ENCODE assay signal across 17 cellular contexts in genomic region chr18:22176282-22176621, GRCh38. TPM values are rescaled to one million over a fixed set of nuclear protein-coding genes. Genes with fewer than 3 reads are reported as not detected.
DNase-seq lines count a peak whose midpoint lies in the region; ATAC-seq and TF ChIP-seq lines count a peak whose summit lies in the region.
"Had no signal": no experiment of that assay in that cellular context is flagged by ENCODE, and none has a peak within 500 bp of the region (broad histone marks: within the 10 kb centered on the region; RNA-seq: fewer than 3 reads in every experiment).

No MANE protein-coding gene starts in this region.

- peaks cover 80% of the 10 kb centered on the region for H3K36me3 Mint-ChIP-seq in endodermal cell (ENCODE audit: low read depth)
- H3K36me3 Mint-ChIP-seq in nephron (ENCODE audit: low read depth), result peaks cover 45% of the 10 kb centered on the region
- H3K36me3 Mint-ChIP-seq: memory B cell had no signal

- TF ChIP-seq EP300 in upper lobe of left lung (IDR thresholded peaks at IDR 0.05), result no peak

- no peaks in the 10 kb centered on the region for H3K9me3 ChIP-seq in adrenal gland (replicated peaks in 1 of 3)
- H3K9me3 ChIP-seq in endodermal cell (ENCODE audit: control insufficient read depth, low read length), result peaks cover 6% of the 10 kb centered on the region
- H3K9me3 ChIP-seq in upper lobe of left lung, result no peaks in the 10 kb centered on the region

- H3K27me3 ChIP-seq in adrenal gland (no peaks in the 10 kb centered on the region), endodermal cell (ENCODE audit: control insufficient read depth, insufficient read depth, low read length, poor library complexity, severe bottlenecking) (peaks cover 45% of the 10 kb centered on the region), upper lobe of left lung (peaks cover 0 to 2% (median 0%) of the 10 kb centered on the region in 4 donors)

- peaks cover 0 to 68% of the 10 kb centered on the region in 2 donors for H3K36me3 ChIP-seq in adrenal gland (replicated peaks in 1 of 2)
- H3K36me3 ChIP-seq in endodermal cell (ENCODE audit: control insufficient read depth, insufficient read depth, low read length), result peaks cover 93% of the 10 kb centered on the region
- peaks cover 0 to 27% (median 3%) of the 10 kb centered on the region in 4 donors for H3K36me3 ChIP-seq in upper lobe of left lung

- TF ChIP-seq POLR2A in adrenal gland (IDR thresholded peaks at IDR 0.05) (no peak), upper lobe of left lung (IDR thresholded peaks at IDR 0.05) (no peak)

- H3K27ac Mint-ChIP-seq in endodermal cell, result peak overlapping the region; percentile 82
- peak overlapping the region in 2 of 3 experiments; percentile 64 to 91 for H3K27ac Mint-ChIP-seq in nephron
- H3K27ac Mint-ChIP-seq: CD8-positive, alpha-beta memory T cell; memory B cell had no signal

- H3K9me3 Mint-ChIP-seq in endodermal cell (no peaks in the 10 kb centered on the region), nephron (peaks cover 4% of the 10 kb centered on the region)

- H3K9ac ChIP-seq in endodermal cell (ENCODE audit: extremely low read depth, low read length, poor library complexity, severe bottlenecking), result peak overlapping the region; percentile 99

- H3K27me3 Mint-ChIP-seq in endodermal cell (ENCODE audit: insufficient read depth), result peaks cover 50% of the 10 kb centered on the region
- H3K27me3 Mint-ChIP-seq in nephron (ENCODE audit: low read depth), result peaks cover 89% of the 10 kb centered on the region

- peaks cover 30 to 34% of the 10 kb centered on the region in 2 donors for H3K4me1 ChIP-seq in adrenal gland (replicated peaks in 1 of 2)
- peaks cover 3% of the 10 kb centered on the region for H3K4me1 ChIP-seq in endodermal cell (ENCODE audit: control insufficient read depth, insufficient read depth, low read length)
- peaks cover 11 to 48% (median 14%) of the 10 kb centered on the region in 4 donors for H3K4me1 ChIP-seq in upper lobe of left lung

- intact Hi-C loops in adrenal gland (cut with DNase I), result loop anchor here (10.0 kb wide), 3 partner anchors 169 to 529 kb away; no protein-coding TSS in a partner anchor

- peak overlapping the region; percentile 84 to 99 (median 97) for H3K27ac ChIP-seq in adrenal gland
- no peak overlapping the region for H3K27ac ChIP-seq in endodermal cell (ENCODE audit: low read depth, low read length)
- H3K27ac ChIP-seq in upper lobe of left lung, result peak overlapping the region; percentile 55 to 98 (median 86)

- TF ChIP-seq CTCF in adrenal gland (IDR thresholded peaks at IDR 0.05) (no peak), endodermal cell (conservative IDR thresholded peaks at IDR 0.05) (no peak), nephron (IDR thresholded peaks at IDR 0.05; ENCODE audit: unreplicated experiment in 3 of 3) (no peak), upper lobe of left lung (IDR thresholded peaks at IDR 0.05) (no peak)

- H3K4me3 ChIP-seq in adrenal gland (peak overlapping the region in 3 of 4 donors; percentile 22 to 77 (median 53)), endodermal cell (ENCODE audit: low read length) (peak overlapping the region; percentile 99), upper lobe of left lung (peak overlapping the region in 3 of 4 donors; percentile 17 to 73 (median 46))

- DNase-seq in adrenal gland (no peak), endodermal cell (no peak), upper lobe of left lung (no peak), hypothalamus (lab: John Stamatoyannopoulos, UW) (no peak)
- DNase-seq: activated CD4-positive, alpha-beta T cell treated with anti-CD3 and anti-CD28 coated beads for 1 hour; activated T-cell treated with anti-CD3 and anti-CD28 coated beads, Interleukin-2, amount 50 U/mL, for 48 hours; amniotic stem cell; CD8-positive, alpha-beta memory T cell; GF-D8; NCI-H1092; NCI-H226; stimulated activated naive CD4-positive, alpha-beta T cell treated with Interleukin-2 at 50 U/mL for 16 hours; T-helper 1 cell had no signal

- WGBS in adrenal gland, 4 donors, result 7 to 16% (median 9%) methylated on average over 9 of the region's 9 CpGs
- 3 to 13% methylated on average over 3 to 9 of the region's 9 CpGs for WGBS in endodermal cell (ENCODE audit: insufficient coverage in 1 of 2, insufficient read length in 1 of 2), 2 experiments
- 30 to 49% methylated on average over 9 of the region's 9 CpGs for WGBS in upper lobe of left lung, 2 donors

- H3K4me1 Mint-ChIP-seq in endodermal cell (peaks cover 44% of the 10 kb centered on the region), nephron (peaks cover 36% of the 10 kb centered on the region)
- H3K4me1 Mint-ChIP-seq: memory B cell had no signal

- no peak for ATAC-seq in upper lobe of left lung (ENCODE audit: low FRiP score in 2 of 2)
- ATAC-seq in GM19467 (IDR thresholded peaks at IDR 0.05; ENCODE audit: unreplicated experiment), result no peak
- no peak for ATAC-seq in GM19351 (IDR thresholded peaks at IDR 0.05; ENCODE audit: unreplicated experiment)

- peak overlapping the region; percentile 98 for H3K4me3 Mint-ChIP-seq in endodermal cell
- peak overlapping the region; percentile 77 to 89 (median 81) for H3K4me3 Mint-ChIP-seq in nephron
- H3K4me3 Mint-ChIP-seq: CD8-positive, alpha-beta memory T cell; memory B cell had no signal

RNA-seq across cellular contexts. Expression of gene GATA6, which starts 6.9 kb away (rescaled TPM):
- total RNA-seq in adrenal gland (100 to 1,000 TPM; 118 to 222 (median 141) TPM), endodermal cell (100 to 1,000 TPM; 106 to 158 TPM), upper lobe of left lung (10 to 100 TPM; 29.7 to 52.8 (median 41.4) TPM)
- polyA plus RNA-seq in adrenal gland, result 10 to 100 TPM; 31.3 to 55.7 (median 48.2) TPM
- 30.0 TPM for polyA plus RNA-seq in endodermal cell (2013, experiment 1 of 2)
- 39.3 TPM for polyA plus RNA-seq in endodermal cell (2013, experiment 2 of 2)

Comparison
In these comparisons a context has a peak if more than half of its experiments do, and no peak if none do; other contexts are left out.
1. H3K4me3 ChIP-seq: peak in every context shown above with its lines; median percentile 99 in endodermal cell; 53 in adrenal gland; 46 in upper lobe of left lung.